11 cellular contexts compared by ENCODE assay signal in the genomic region with DNA sequence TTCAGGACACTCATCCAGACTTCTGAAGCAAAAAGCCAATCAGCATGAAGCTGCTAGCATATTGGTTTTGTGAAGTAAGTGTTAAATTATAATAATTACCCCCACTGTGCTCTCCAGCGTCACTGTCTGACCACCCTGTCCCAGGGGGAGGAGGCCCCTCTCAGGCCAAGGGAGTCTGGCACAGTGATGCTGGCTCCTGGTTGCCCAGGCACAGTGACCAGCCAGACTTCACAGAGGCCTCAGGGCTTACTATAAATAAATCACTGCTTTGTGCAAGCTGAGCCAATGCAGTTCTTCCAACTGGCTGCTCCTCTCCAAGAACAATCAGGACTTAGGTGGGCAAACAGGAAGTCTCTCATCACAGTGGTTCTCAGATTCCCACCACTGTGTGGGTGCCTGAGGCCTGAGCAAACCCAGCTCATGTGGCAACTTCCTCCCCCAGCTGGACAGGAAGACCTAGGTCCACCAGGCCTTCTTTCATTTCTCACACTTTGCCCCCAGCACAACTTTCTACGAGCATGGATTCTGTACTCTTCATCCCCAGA. TPM values are rescaled to one million over a fixed set of nuclear protein-coding genes. Genes with fewer than 3 reads are reported as not detected.
DNase-seq lines count a peak whose midpoint lies in the region; ATAC-seq and TF ChIP-seq lines count a peak whose summit lies in the region.
"Had no signal": no experiment of that assay in that cellular context is flagged by ENCODE, and none has a peak within 500 bp of the region (broad histone marks: within the 10 kb centered on the region; RNA-seq: fewer than 3 reads in every experiment).

No MANE protein-coding gene starts in this region.

- no peak overlapping the region for H3K14ac ChIP-seq in neuronal stem cell (ENCODE audit: low read length)

- no peak for TF ChIP-seq RAD21 in SK-N-SH (IDR thresholded peaks at IDR 0.05; ENCODE audit: low read length)

- peaks cover 23% of the 10 kb centered on the region for H3K79me2 ChIP-seq in SK-N-SH (ENCODE audit: insufficient read depth)
- H3K79me2 ChIP-seq in PC-3 (ENCODE audit: low read length) = peaks cover 21% of the 10 kb centered on the region

- peak; percentile 66 for DNase-seq in SK-N-SH
- DNase-seq in PC-3 = peak; percentile 12
- DNase-seq in fibroblast of gingiva (ENCODE audit: low read depth) = peak; percentile 11
- peak in 1 of 2 donors; percentile 49 for DNase-seq in gastrocnemius medialis
- DNase-seq in neuronal stem cell (ENCODE audit: low spot score) = no peak
- no peak for DNase-seq in GM13976 (ENCODE audit: low spot score)
- DNase-seq: activated CD8-positive, alpha-beta memory T cell treated with anti-CD3 and anti-CD28 coated beads for 24 hours; NCI-H1048; stimulated activated CD4-positive, alpha-beta T cell treated with anti-CD3 and anti-CD28 coated beads, Interleukin-15, amount 100 ng/mL, for 24 hours had no signal

- TF ChIP-seq POLR2A in gastrocnemius medialis (IDR thresholded peaks at IDR 0.05) = peak in 1 of 2 donors; percentile 21

- H3K4me3 ChIP-seq in SK-N-SH (ENCODE audit: low read depth in 2 of 2, low read length in 1 of 2) (no peak overlapping the region; a peak in 1 of 4 replicates), PC-3 (ENCODE audit: low read length) (no peak overlapping the region), gastrocnemius medialis (no peak overlapping the region), neuronal stem cell (ENCODE audit: low read length in 2 of 2) (no peak overlapping the region)

- H3K9me2 ChIP-seq in SK-N-SH (no peaks in the 10 kb centered on the region), PC-3 (replicated peaks; ENCODE audit: low read length) (no peaks in the 10 kb centered on the region)

- peak overlapping the region; percentile 62 to 88 for H3K27ac ChIP-seq in SK-N-SH (ENCODE audit: low read depth in 2 of 2, low read length in 1 of 2)
- peak overlapping the region; percentile 69 for H3K27ac ChIP-seq in PC-3 (ENCODE audit: low read length)
- peak overlapping the region; percentile 87 to 92 (median 90) for H3K27ac ChIP-seq in gastrocnemius medialis
- H3K27ac ChIP-seq in neuronal stem cell (replicated peaks; ENCODE audit: low read length) = no peak overlapping the region

- POLR2A ChIA-PET in SK-N-SH (lab: Yijun Ruan, JAX) (interaction anchor here (1.6 to 2.4 kb wide), 4 partner anchors 10 to 98 kb away, joined by 4 to 11 read pairs (median 7); a partner anchor contains a TSS), PC-3 (lab: Charles Lee; ENCODE audit: unreplicated experiment) (no interaction called here)

- no peak overlapping the region for H2BK120ac ChIP-seq in neuronal stem cell (ENCODE audit: low read depth, low read length)

- H3K36me3 ChIP-seq in SK-N-SH (replicated peaks in 1 of 2; ENCODE audit: control insufficient read depth in 1 of 2, insufficient read depth in 2 of 2, low read length in 1 of 2) (no peaks in the 10 kb centered on the region), PC-3 (ENCODE audit: low read depth, low read length) (no peaks in the 10 kb centered on the region), gastrocnemius medialis (no peaks in the 10 kb centered on the region), neuronal stem cell (replicated peaks in 1 of 2; ENCODE audit: control insufficient read depth in 2 of 2, insufficient read depth in 2 of 2, low read length in 2 of 2) (no peaks in the 10 kb centered on the region)

- no peak overlapping the region for H3K23ac ChIP-seq in neuronal stem cell (ENCODE audit: low read depth, low read length, poor library complexity)

- H2AFZ ChIP-seq in SK-N-SH (ENCODE audit: low read depth) (peak overlapping the region; percentile 96; the same call in 1 of the 2 replicates), PC-3 (ENCODE audit: low read length) (no peak overlapping the region), neuronal stem cell (ENCODE audit: low read length) (no peak overlapping the region)

- in situ Hi-C loops in gastrocnemius medialis (cut with MboI; ENCODE audit: low sequenced_read_pairs in 4 of 4) (no loop called here), GM13976 (cut with MboI; ENCODE audit: low sequenced_read_pairs, unreplicated experiment) (no loop called here)

- H3K4me1 ChIP-seq in SK-N-SH (ENCODE audit: control insufficient read depth in 1 of 2, insufficient read depth in 2 of 2, low read depth in 1 of 2, low read length in 1 of 2) = peaks cover 20 to 39% of the 10 kb centered on the region in 2 experiments
- peaks cover 35% of the 10 kb centered on the region for H3K4me1 ChIP-seq in PC-3 (ENCODE audit: insufficient read depth, low read length)
- H3K4me1 ChIP-seq in gastrocnemius medialis = peaks cover 30 to 46% of the 10 kb centered on the region in 2 donors
- peaks cover 8 to 20% of the 10 kb centered on the region in 2 donors for H3K4me1 ChIP-seq in neuronal stem cell (ENCODE audit: control insufficient read depth in 2 of 2, insufficient read depth in 1 of 2, low read depth in 1 of 2, low read length in 2 of 2)

- no peak overlapping the region for H2BK12ac ChIP-seq in neuronal stem cell (ENCODE audit: low read length)

- TF ChIP-seq CTCF in SK-N-SH (IDR thresholded peaks at IDR 0.05) (no peak), PC-3 (conservative IDR thresholded peaks at IDR 0.05; ENCODE audit: low read depth, low read length) (no peak), gastrocnemius medialis (IDR thresholded peaks at IDR 0.05 in 4 of 5, conservative IDR thresholded peaks at IDR 0.05 in 1 of 5) (no peak), GM13976 (IDR thresholded peaks at IDR 0.05; ENCODE audit: borderline replicate concordance, control extremely low read depth, extremely low read depth, insufficient read depth, missing control alignments) (no peak)

- WGBS in SK-N-SH (ENCODE audit: low lambda C conversion rate) = 65% methylated on average over 2 of the region's 2 CpGs
- no CpG with 5 or more reads among the region's 2 CpGs for WGBS in neuronal stem cell (ENCODE audit: extremely low coverage in 2 of 2, insufficient read length in 2 of 2, insufficient replicate concordance in 1 of 2), 2 donors

- BruUV-seq in PC-3 (replicated peaks; lab: Mats Ljungman, UMichigan) = no TSS peak

- H3K9me3 ChIP-seq in SK-N-SH = no peaks in the 10 kb centered on the region
- H3K9me3 ChIP-seq in PC-3 (ENCODE audit: low read length) = no peaks in the 10 kb centered on the region
- H3K9me3 ChIP-seq in gastrocnemius medialis = no peaks in the 10 kb centered on the region
- H3K9me3 ChIP-seq in neuronal stem cell (replicated peaks in 1 of 2; ENCODE audit: control insufficient read depth in 2 of 2, insufficient read depth in 1 of 2, low read depth in 1 of 2, low read length in 2 of 2) = no peaks in the 10 kb centered on the region

- no peak overlapping the region for H2AK5ac ChIP-seq in neuronal stem cell (ENCODE audit: low read depth, low read length)

- H4K20me1 ChIP-seq in SK-N-SH (ENCODE audit: insufficient read depth) (no peaks in the 10 kb centered on the region), PC-3 (ENCODE audit: low read length) (no peaks in the 10 kb centered on the region)

- H4K8ac ChIP-seq in neuronal stem cell (ENCODE audit: low read depth, low read length) = no peak overlapping the region

- intact Hi-C loops in PC-3 (cut with micrococcal nuclease) (no loop called here), gastrocnemius medialis (cut with DNase I; ENCODE audit: low total_unique reads) (no loop called here)

- no peak overlapping the region for H2BK5ac ChIP-seq in neuronal stem cell (ENCODE audit: low read length)

- H3K4me2 ChIP-seq in SK-N-SH (peak overlapping the region; percentile 93), PC-3 (ENCODE audit: low read length) (peak overlapping the region; percentile 86), neuronal stem cell (ENCODE audit: insufficient read depth, low read length, poor library complexity, severe bottlenecking) (no peak overlapping the region)

- ATAC-seq in SK-N-SH treated with all-trans-retinoic acid at 6 μM for 48 hours (no peak; the same call in 2 of the 3 replicates), PC-3 (no peak), gastrocnemius medialis (peak in 1 of 2 donors; percentile 49), HG02623 (IDR thresholded peaks at IDR 0.05; ENCODE audit: unreplicated experiment) (no peak)

- H3K9ac ChIP-seq in SK-N-SH (peak overlapping the region; percentile 80; the same call in 1 of the 2 replicates), PC-3 (ENCODE audit: low read length) (peak overlapping the region; percentile 82; the same call in 1 of the 2 replicates), neuronal stem cell (ENCODE audit: low read depth, low read length, poor library complexity) (no peak overlapping the region)

- H3K27me3 ChIP-seq in SK-N-SH (ENCODE audit: insufficient read depth) (no peaks in the 10 kb centered on the region), PC-3 (ENCODE audit: low read length) (no peaks in the 10 kb centered on the region), gastrocnemius medialis (no peaks in the 10 kb centered on the region), neuronal stem cell (ENCODE audit: control insufficient read depth in 3 of 3, insufficient read depth in 3 of 3, low read depth in 1 of 3, low read length in 3 of 3) (peaks cover 0 to 52% (median 11%) of the 10 kb centered on the region in 3 experiments)

- CTCF ChIA-PET in SK-N-SH (lab: Yijun Ruan, JAX) (interaction anchor here (0.8 to 2.9 kb wide), 9 partner anchors 9 to 315 kb away, joined by 3 to 13 read pairs (median 4); a partner anchor contains a TSS), PC-3 (lab: Charles Lee) (no interaction called here)

- no peak overlapping the region for H3K4ac ChIP-seq in neuronal stem cell (ENCODE audit: low read length)

- TF ChIP-seq EP300 in SK-N-SH (IDR thresholded peaks at IDR 0.05; ENCODE audit: borderline replicate concordance in 1 of 2, low read depth in 1 of 2, low read length in 1 of 2) = peak in 1 of 2 experiments; percentile 49; a peak in 1 of 4 replicates

- no peak overlapping the region for H3K18ac ChIP-seq in neuronal stem cell (ENCODE audit: low read length)

- H2BK15ac ChIP-seq in neuronal stem cell (ENCODE audit: low read length) = no peak overlapping the region

- H3F3A ChIP-seq in SK-N-SH (replicated peaks; ENCODE audit: insufficient read depth) (peaks cover 23% of the 10 kb centered on the region), PC-3 (ENCODE audit: low read length, unreplicated experiment) (no peaks in the 10 kb centered on the region)

- no peak overlapping the region for H4K91ac ChIP-seq in neuronal stem cell (ENCODE audit: low read depth, low read length, poor library complexity)

- H3K79me1 ChIP-seq in neuronal stem cell (ENCODE audit: low read depth, low read length) = peaks cover 2% of the 10 kb centered on the region

RNA-seq across cellular contexts. Expression of a gene that starts 1.7 kb away (rescaled TPM):
- 23.5 and 27.9 TPM in 2 replicates for polyA plus RNA-seq in SK-N-SH (2012; rRNA removed)
- 13.3 and 20.7 TPM in 2 replicates for polyA plus RNA-seq in SK-N-SH (2012; cell fraction: cytosol; rRNA removed)
- 15.3 and 19.4 TPM in 2 replicates for polyA plus RNA-seq in SK-N-SH (2012; cell fraction: nucleus; rRNA removed)
- total RNA-seq in PC-3 (2014; rRNA removed) (19.2 and 21.1 TPM in 2 replicates), gastrocnemius medialis (10 to 100 TPM in 3 of 4 donors, 1 to 10 TPM in 1; 9.3 to 25.9 (median 23.7) TPM)
- polyA plus RNA-seq in neuronal stem cell (2013, experiment 1 of 2) = 35.6 TPM
- polyA plus RNA-seq in neuronal stem cell (2013, experiment 2 of 2) = 34.0 TPM

RNA-seq across cellular contexts. Expression of a gene that starts 56.2 kb away (rescaled TPM):
- not detected in 2 replicates for polyA plus RNA-seq in SK-N-SH (2012; rRNA removed)
- not detected in 2 replicates for polyA plus RNA-seq in SK-N-SH (2012; cell fraction: cytosol; rRNA removed)
- not detected in 2 replicates for polyA plus RNA-seq in SK-N-SH (2012; cell fraction: nucleus; rRNA removed)
- not detected in 2 replicates for total RNA-seq in PC-3 (2014; rRNA removed)
- not detected for total RNA-seq in gastrocnemius medialis
- polyA plus RNA-seq in neuronal stem cell (2013, experiment 1 of 2) = not detected
- 0.01 TPM for polyA plus RNA-seq in neuronal stem cell (2013, experiment 2 of 2)

Comparison
In these comparisons a context has a peak if more than half of its experiments do, and no peak if none do; other contexts are left out.
1. DNase-seq: peak in SK-N-SH (single experiment), PC-3 (single experiment) and fibroblast of gingiva (single experiment); none in neuronal stem cell (single experiment) and GM13976 (single experiment).